In genomic region chr2:85754313-85755095, GRCh38 we compare ENCODE assay signal across 8 cellular contexts. TPM values are rescaled to one million over a fixed set of nuclear protein-coding genes. Genes with fewer than 3 reads are reported as not detected.
DNase-seq lines count a peak whose midpoint lies in the region; ATAC-seq, FAIRE-seq and TF ChIP-seq lines count a peak whose summit lies in the region.

No MANE protein-coding gene starts in this region.

- WGBS in ovary, 3 donors = 0 to 1% (median 0%) methylated on average over 30 to 93 of the region's 93 CpGs

- no peaks in the 10 kb centered on the region for H3K9me3 ChIP-seq in CD4-positive, alpha-beta T cell (ENCODE audit: control insufficient read depth, low read length)
- H3K9me3 ChIP-seq in ovary = no peaks in the 10 kb centered on the region

- POLR2A ChIA-PET in CD4-positive, alpha-beta T cell (lab: Charles Lee) = no interaction called here

- no peaks in the 10 kb centered on the region for H3K36me3 Mint-ChIP-seq in CD4-positive, alpha-beta T cell (ENCODE audit: low read depth)

- intact Hi-C loops in CD4-positive, alpha-beta T cell (cut with DNase I, micrococcal nuclease) = loop anchor here in 1 of 2 experiments (5.0 kb wide), 1 partner anchor 323 kb away; no protein-coding TSS in a partner anchor
- intact Hi-C loops in ovary (cut with DNase I) = loop anchor here in 1 of 4 donors (5.0 kb wide), 1 partner anchor 43 kb away; no protein-coding TSS in a partner anchor

- peak; percentile 36 for ATAC-seq in CD4-positive, alpha-beta T cell (ENCODE audit: poor library complexity)
- no peak for ATAC-seq in HG03439 (IDR thresholded peaks at IDR 0.05; ENCODE audit: unreplicated experiment)

- no peak for TF ChIP-seq POLR2A in ovary (IDR thresholded peaks at IDR 0.05)

- no peaks in the 10 kb centered on the region for H3K36me3 ChIP-seq in ovary

- peak overlapping the region; percentile 74 for H3K4me3 Mint-ChIP-seq in CD4-positive, alpha-beta T cell

- H3K9me3 Mint-ChIP-seq in CD4-positive, alpha-beta T cell = no peaks in the 10 kb centered on the region

- DNase-seq in CD4-positive, alpha-beta T cell = peak in 3 of 10 experiments; percentile 9 to 28 (median 21)
- DNase-seq in LNCaP clone FGC (ENCODE audit: low read depth) (no peak), frontal cortex (ENCODE audit: low spot score in 2 of 2) (peak; percentile 62 to 68), ovary (peak in 3 of 5 donors; percentile 63 to 68 (median 64)), NCI-H2029 treated with DMSO at 0.1 percent for 48 hours (lab: John Stamatoyannopoulos, UW) (no peak)
- DNase-seq in activated CD8-positive, alpha-beta memory T cell treated with anti-CD3 and anti-CD28 coated beads for 24 hours = peak; percentile 72
- no peak for DNase-seq in effector CD8-positive, alpha-beta T cell (lab: John Stamatoyannopoulos, UW)

- H3K27me3 Mint-ChIP-seq in CD4-positive, alpha-beta T cell = peaks cover 81% of the 10 kb centered on the region

- peaks cover 31% of the 10 kb centered on the region for H3K4me1 ChIP-seq in ovary (ENCODE audit: insufficient read depth)

- TF ChIP-seq CTCF in CD4-positive, alpha-beta T cell (IDR thresholded peaks at IDR 0.05) = no peak
- no peak for TF ChIP-seq CTCF in LNCaP clone FGC (IDR thresholded peaks at IDR 0.05; ENCODE audit: control insufficient read depth, extremely low read depth, insufficient read depth)
- peak in 2 of 3 donors; percentile 50 to 53 for TF ChIP-seq CTCF in ovary (IDR thresholded peaks at IDR 0.05)

- FAIRE-seq in frontal cortex (lab: Jason Lieb, UNC) = no peak

- peaks cover 27% of the 10 kb centered on the region for H3K4me1 Mint-ChIP-seq in CD4-positive, alpha-beta T cell (ENCODE audit: low read depth)

- TF ChIP-seq EP300 in ovary (IDR thresholded peaks at IDR 0.05) = no peak

- no peak overlapping the region for H3K27ac ChIP-seq in CD4-positive, alpha-beta T cell (ENCODE audit: low read depth, low read length)
- H3K27ac ChIP-seq in ovary = peak overlapping the region; percentile 5 to 71

- no peak overlapping the region for H3K27ac Mint-ChIP-seq in CD4-positive, alpha-beta T cell

- peaks cover 62% of the 10 kb centered on the region for H3K27me3 ChIP-seq in CD4-positive, alpha-beta T cell (ENCODE audit: control insufficient read depth, insufficient read depth, low read length)
- no peaks in the 10 kb centered on the region for H3K27me3 ChIP-seq in ovary

- CTCF ChIA-PET in CD4-positive, alpha-beta T cell (lab: Charles Lee) = no interaction called here

- peak overlapping the region; percentile 38 for H3K4me3 ChIP-seq in LNCaP clone FGC (ENCODE audit: low read depth, low read length)
- H3K4me3 ChIP-seq in ovary = peak overlapping the region; percentile 86

RNA-seq across cellular contexts. Expression of gene ATOH8, which starts 0.7 kb away (rescaled TPM):
- total RNA-seq in CD4-positive, alpha-beta T cell = not detected
- 2.0 TPM for total RNA-seq in frontal cortex
- total RNA-seq in ovary = 10 to 100 TPM; 10.7 to 37.7 (median 29.6) TPM
- polyA plus RNA-seq in ovary = 10 to 100 TPM in 1 of 2 donors, 1 to 10 TPM in 1; 9.4 to 37.3 TPM

Comparison
In these comparisons a context has a peak if more than half of its experiments do, and no peak if none do; other contexts are left out.
1. DNase-seq: peak in activated CD8-positive, alpha-beta memory T cell treated with anti-CD3 and anti-CD28 coated beads for 24 hours (single experiment), frontal cortex (2 of 2) and ovary (3 of 5); none in LNCaP clone FGC (single experiment), NCI-H2029 treated with DMSO at 0.1 percent for 48 hours (single experiment) and effector CD8-positive, alpha-beta T cell (single experiment).
2. CTCF ChIP-seq: peak in ovary (2 of 3); none in CD4-positive, alpha-beta T cell (single experiment) and LNCaP clone FGC (single experiment).